In genomic region chr19:49017666-49018351, GRCh38 we compare ENCODE assay signal across 8 cellular contexts. TPM values are rescaled to one million over a fixed set of nuclear protein-coding genes. Genes with fewer than 3 reads are reported as not detected.
DNase-seq lines count a peak whose midpoint lies in the region; ATAC-seq and TF ChIP-seq lines count a peak whose summit lies in the region.

No MANE protein-coding gene starts in this region.

- peak; percentile 62 to 76 (median 69) for DNase-seq in CD4-positive, alpha-beta memory T cell
- DNase-seq in HFFc6, result peak; percentile 22
- DNase-seq in SHP77 (lab: John Stamatoyannopoulos, UW), result peak; percentile 33 to 74
- DNase-seq in activated gamma-delta T cell treated with anti-CD3 and anti-CD28 coated beads, Interleukin-2, amount 50 U/mL, for 16 hours (ENCODE audit: low read depth), result peak; percentile 30
- DNase-seq in glomerular visceral epithelial cell (ENCODE audit: extremely low spot score), result peak; percentile 75
- peak; percentile 62 to 80 for DNase-seq in psoas muscle
- no peak for DNase-seq in cortex of kidney (lab: John Stamatoyannopoulos, UW)

- peak overlapping the region; percentile 84 to 94 (median 90) for H3K4me3 Mint-ChIP-seq in CD4-positive, alpha-beta memory T cell
- peak overlapping the region; percentile 80 for H3K4me3 Mint-ChIP-seq in HFFc6

- H3K4me1 ChIP-seq in CD4-positive, alpha-beta memory T cell (ENCODE audit: insufficient read depth, low read length), result peaks cover 24% of the 10 kb centered on the region
- H3K4me1 ChIP-seq in psoas muscle, result peaks cover 7% of the 10 kb centered on the region

- WGBS in psoas muscle, 3 donors, result 0 to 1% (median 1%) methylated on average over 59 to 62 of the region's 62 CpGs

- peaks cover 0 to 18% of the 10 kb centered on the region in 2 donors for H3K36me3 Mint-ChIP-seq in CD4-positive, alpha-beta memory T cell
- H3K36me3 Mint-ChIP-seq in HFFc6 (ENCODE audit: low read depth), result peaks cover 17% of the 10 kb centered on the region; the same call in 1 of the 2 replicates

- ATAC-seq in psoas muscle (peak; percentile 71 to 78 (median 75)), HG02852 (IDR thresholded peaks at IDR 0.05; ENCODE audit: unreplicated experiment) (no peak)

- peak overlapping the region in 4 of 7 donors; percentile 13 to 55 (median 36) for H3K27ac Mint-ChIP-seq in CD4-positive, alpha-beta memory T cell
- H3K27ac Mint-ChIP-seq in HFFc6, result no peak overlapping the region

- H3K27me3 Mint-ChIP-seq in CD4-positive, alpha-beta memory T cell, result peaks cover 0 to 3% of the 10 kb centered on the region in 2 donors
- H3K27me3 Mint-ChIP-seq in HFFc6 (ENCODE audit: insufficient read depth), result no peaks in the 10 kb centered on the region; the same call in none of the 2 replicates

- no peaks in the 10 kb centered on the region for H3K36me3 ChIP-seq in CD4-positive, alpha-beta memory T cell (ENCODE audit: insufficient read depth, low read length)
- peaks cover 12 to 29% of the 10 kb centered on the region in 2 donors for H3K36me3 ChIP-seq in psoas muscle (ENCODE audit: insufficient read depth in 1 of 2, low read depth in 1 of 2)

- peaks cover 15 to 39% (median 25%) of the 10 kb centered on the region in 4 donors for H3K4me1 Mint-ChIP-seq in CD4-positive, alpha-beta memory T cell
- peaks cover 31% of the 10 kb centered on the region for H3K4me1 Mint-ChIP-seq in HFFc6 (ENCODE audit: low read depth)

- H3K4me3 ChIP-seq in CD4-positive, alpha-beta memory T cell (ENCODE audit: low read length in 2 of 2), result peak overlapping the region in 1 of 2 donors; percentile 73
- peak overlapping the region; percentile 66 for H3K4me3 ChIP-seq in psoas muscle

- no peaks in the 10 kb centered on the region for H3K9me3 ChIP-seq in CD4-positive, alpha-beta memory T cell (ENCODE audit: control insufficient read depth in 1 of 2, low read length in 2 of 2)
- H3K9me3 ChIP-seq in psoas muscle, result no peaks in the 10 kb centered on the region

- no peaks in the 10 kb centered on the region for H3K9me3 Mint-ChIP-seq in CD4-positive, alpha-beta memory T cell
- H3K9me3 Mint-ChIP-seq in HFFc6, result no peaks in the 10 kb centered on the region

- peak overlapping the region; percentile 23 for H3K27ac ChIP-seq in CD4-positive, alpha-beta memory T cell (ENCODE audit: low read depth, low read length)
- H3K27ac ChIP-seq in psoas muscle, result no peak overlapping the region

- POLR2A ChIA-PET in CD4-positive, alpha-beta memory T cell (lab: Charles Lee; ENCODE audit: partially characterized antibody), result interaction anchor here (0.8 to 3.4 kb wide), 7 partner anchors 8 to 143 kb away, joined by 3 to 33 read pairs (median 7); partner anchors contain the start of genes GYS1, NUCB1 and RUVBL2

- no peaks in the 10 kb centered on the region for H3K27me3 ChIP-seq in CD4-positive, alpha-beta memory T cell (ENCODE audit: insufficient read depth, low read length)
- no peaks in the 10 kb centered on the region for H3K27me3 ChIP-seq in psoas muscle (ENCODE audit: insufficient read depth in 3 of 3, low read length in 2 of 3)

- intact Hi-C loops in CD4-positive, alpha-beta memory T cell (cut with micrococcal nuclease), result loop anchor here (1.0 to 2.0 kb wide), 2 partner anchors 25 to 39 kb away; partner anchors contain the start of genes CGB7, GYS1 and RUVBL2
- intact Hi-C loops in psoas muscle (cut with DNase I), result no loop called here

- TF ChIP-seq CTCF in HFFc6 (IDR thresholded peaks at IDR 0.05) (peak; percentile 72), psoas muscle (IDR thresholded peaks at IDR 0.05) (peak; percentile 50)

- CTCF ChIA-PET in CD4-positive, alpha-beta memory T cell (lab: Charles Lee; ENCODE audit: partially characterized antibody), result interaction anchor here (0.6 to 3.0 kb wide), 8 partner anchors 14 to 798 kb away, joined by 3 to 22 read pairs (median 3); partner anchors contain the start of genes GYS1 and RUVBL2

RNA-seq across cellular contexts. Expression of gene LHB, which starts 0.9 kb away (rescaled TPM):
- total RNA-seq in CD4-positive, alpha-beta memory T cell, result not detected
- under 1 TPM in 1 of 2 donors, not detected in 1; 0.49 TPM for polyA plus RNA-seq in CD4-positive, alpha-beta memory T cell
- under 1 TPM in 1 of 6 experiments, not detected in 5; 0.46 TPM for total RNA-seq in HFFc6 (2021; fragmentation: NEBNext Ultra II Directional; extraction: Animal tissue kit (Norgen Biotek cat#: 25700))
- not detected for total RNA-seq in psoas muscle
- under 1 TPM in 1 of 3 donors, not detected in 2; 0.32 TPM for polyA plus RNA-seq in psoas muscle

RNA-seq across cellular contexts. Expression of gene CGB3, which starts 6.3 kb away (rescaled TPM):
- not detected for total RNA-seq in CD4-positive, alpha-beta memory T cell
- polyA plus RNA-seq in CD4-positive, alpha-beta memory T cell, result not detected
- total RNA-seq in HFFc6 (2021; fragmentation: NEBNext Ultra II Directional; extraction: Animal tissue kit (Norgen Biotek cat#: 25700)), result not detected
- total RNA-seq in psoas muscle, result not detected
- not detected for polyA plus RNA-seq in psoas muscle

RNA-seq across cellular contexts. Expression of gene CGB2, which starts 13.9 kb away (rescaled TPM):
- total RNA-seq in CD4-positive, alpha-beta memory T cell, result not detected
- polyA plus RNA-seq in CD4-positive, alpha-beta memory T cell, result not detected
- total RNA-seq in HFFc6 (2021; fragmentation: NEBNext Ultra II Directional; extraction: Animal tissue kit (Norgen Biotek cat#: 25700)), result under 1 TPM in 1 of 6 experiments, not detected in 5; 0.55 TPM
- total RNA-seq in psoas muscle, result not detected
- under 1 TPM in 1 of 3 donors, not detected in 2; 0.10 TPM for polyA plus RNA-seq in psoas muscle

RNA-seq across cellular contexts. Expression of gene CGB1, which starts 18.9 kb away (rescaled TPM):
- total RNA-seq in CD4-positive, alpha-beta memory T cell, result not detected
- polyA plus RNA-seq in CD4-positive, alpha-beta memory T cell, result not detected
- 1 to 10 TPM in 1 of 6 experiments, under 1 TPM in 1, not detected in 4; 0.38 to 1.0 TPM for total RNA-seq in HFFc6 (2021; fragmentation: NEBNext Ultra II Directional; extraction: Animal tissue kit (Norgen Biotek cat#: 25700))
- total RNA-seq in psoas muscle, result not detected
- polyA plus RNA-seq in psoas muscle, result not detected

RNA-seq across cellular contexts. Expression of gene RUVBL2, which starts 24.1 kb away (rescaled TPM):
- total RNA-seq in CD4-positive, alpha-beta memory T cell, result 10 to 100 TPM; 27.9 to 28.5 TPM
- 10 to 100 TPM; 48.6 to 51.9 TPM for polyA plus RNA-seq in CD4-positive, alpha-beta memory T cell
- total RNA-seq in HFFc6 (2021; fragmentation: NEBNext Ultra II Directional; extraction: Animal tissue kit (Norgen Biotek cat#: 25700)), result 100 to 1,000 TPM; 131 to 161 (median 159) TPM
- 10 to 100 TPM; 61.1 to 87.4 (median 81.8) TPM for total RNA-seq in psoas muscle
- 10 to 100 TPM; 62.7 to 76.5 (median 69.5) TPM for polyA plus RNA-seq in psoas muscle
